ENCODE assay signal across 14 cellular contexts in genomic region chr3:70824785-70825184, GRCh38.
DNase-seq lines count a peak whose midpoint lies in the region; FAIRE-seq and TF ChIP-seq lines count a peak whose summit lies in the region.
"Had no signal": no experiment of that assay in that cellular context is flagged by ENCODE, and none has a peak within 500 bp of the region (broad histone marks: within the 10 kb centered on the region; RNA-seq: fewer than 3 reads in every experiment).

No MANE protein-coding gene starts in this region.

- H3K9me3 ChIP-seq in colonic mucosa = no peaks in the 10 kb centered on the region
- H3K9me3 ChIP-seq: adrenal gland had no signal

- no peaks in the 10 kb centered on the region for H3K27me3 ChIP-seq in colonic mucosa
- H3K27me3 ChIP-seq: adrenal gland had no signal

- no peak overlapping the region for H3K9ac ChIP-seq in colonic mucosa (ENCODE audit: low read depth in 2 of 2, low read length in 2 of 2)

- FAIRE-seq in HTR-8/SVneo (lab: Jason Lieb, UNC) = no peak

- intact Hi-C loops in colonic mucosa (cut with DNase I) = no loop called here

- no peaks in the 10 kb centered on the region for H3K36me3 ChIP-seq in colonic mucosa
- H3K36me3 ChIP-seq: adrenal gland had no signal

- no peak overlapping the region for H3K27ac ChIP-seq in colonic mucosa
- H3K27ac ChIP-seq: adrenal gland, epithelial cell of prostate, VCaP had no signal

- TF ChIP-seq CTCF in colonic mucosa (IDR thresholded peaks at IDR 0.05) = no peak

- H3K4me3 ChIP-seq in colonic mucosa = no peak overlapping the region
- H3K4me3 ChIP-seq: adrenal gland had no signal

- DNase-seq in AG08396 (ENCODE audit: low spot score) (peak; percentile 10), HTR-8/SVneo (ENCODE audit: insufficient read length, low spot score) (peak; percentile 71), astrocyte of the hippocampus (ENCODE audit: low read depth, low spot score) (peak; percentile 92), kidney glomerular epithelial cell (lab: John Stamatoyannopoulos, UW) (peak; percentile 84), nucleus accumbens (lab: John Stamatoyannopoulos, UW) (no peak), amniotic stem cell (lab: John Stamatoyannopoulos, UW) (no peak), colonic mucosa (no peak)
- DNase-seq in activated T-cell treated with anti-CD3 and anti-CD28 coated beads, Interleukin-2, amount 50 U/mL, for 48 hours = no peak
- DNase-seq: H9, natural killer cell, NCI-H2227 treated with DMSO at 0.1 percent for 48 hours had no signal

- H3K4me1 ChIP-seq in colonic mucosa = no peaks in the 10 kb centered on the region
- H3K4me1 ChIP-seq: adrenal gland had no signal

Comparison
In these comparisons a context has a peak if more than half of its experiments do, and no peak if none do; other contexts are left out.
1. DNase-seq: peak in AG08396 (single experiment), HTR-8/SVneo (single experiment), astrocyte of the hippocampus (single experiment) and kidney glomerular epithelial cell (single experiment); none in nucleus accumbens (0 of 56), amniotic stem cell (single experiment), activated T-cell treated with anti-CD3 and anti-CD28 coated beads, Interleukin-2, amount 50 U/mL, for 48 hours (0 of 2) and colonic mucosa (single experiment).